ENCODE assay signal across 6 cellular contexts in the genomic region with DNA sequence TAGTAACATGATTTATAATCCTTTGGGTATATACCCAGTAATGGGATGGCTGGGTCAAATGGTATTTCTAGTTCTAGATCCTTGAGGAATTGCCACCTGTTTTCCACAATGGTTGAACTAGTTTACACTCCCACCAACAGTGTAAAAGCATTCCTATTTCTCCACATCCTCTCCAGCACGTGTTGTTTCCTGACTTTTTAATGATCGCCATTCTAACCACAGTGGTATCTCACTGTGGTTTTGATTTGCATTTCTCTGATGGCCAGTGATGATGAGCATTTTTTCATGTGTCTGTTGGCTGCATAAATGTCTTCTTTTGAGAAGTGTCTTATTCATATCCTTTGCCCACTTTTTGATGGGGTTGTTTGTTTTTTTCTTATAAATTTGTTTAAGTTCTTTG.
DNase-seq lines count a peak whose midpoint lies in the region; TF ChIP-seq lines count a peak whose summit lies in the region.
"Not testable (repeated sequence)": the region's sequence is repeated elsewhere in the genome, so short reads cannot be mapped to it uniquely, and the experiment has no call there.

No MANE protein-coding gene starts in this region.

- H3K4me3 ChIP-seq in DOHH2 (ENCODE audit: low read length) (peak overlapping the region; percentile 43), OCI-LY3 (ENCODE audit: low read length) (peak overlapping the region; percentile 79)

- H2AFZ ChIP-seq in OCI-LY3 (ENCODE audit: low read depth, low read length) = not testable (repeated sequence)

- not testable (repeated sequence) for H3K36me3 ChIP-seq in DOHH2 (ENCODE audit: control insufficient read depth, low read length); OCI-LY3 (replicated peaks; ENCODE audit: low read depth, low read length)

- not testable (repeated sequence) for H3K9me2 ChIP-seq in DOHH2 (replicated peaks; ENCODE audit: control insufficient read depth, low read length)

- H3K27ac Mint-ChIP-seq in HFFc6 = not testable (repeated sequence)

- H3K4me1 Mint-ChIP-seq in HFFc6 (ENCODE audit: low read depth) = peaks cover 11% of the 10 kb centered on the region

- not testable (repeated sequence) for H3K36me3 Mint-ChIP-seq in HFFc6 (ENCODE audit: low read depth)

- H3F3A ChIP-seq in DOHH2 (ENCODE audit: control insufficient read depth, insufficient read depth) = not testable (repeated sequence)

- not testable (repeated sequence) for H3K9ac ChIP-seq in OCI-LY3 (ENCODE audit: low read length)

- H3K79me2 ChIP-seq in DOHH2 (ENCODE audit: control insufficient read depth, low read length); OCI-LY3 (ENCODE audit: low read length): not testable (repeated sequence)

- H3K4me1 ChIP-seq in DOHH2 (ENCODE audit: control insufficient read depth, low read length) (peaks cover 36% of the 10 kb centered on the region), OCI-LY3 (ENCODE audit: low read length) (peaks cover 12% of the 10 kb centered on the region)

- not testable (repeated sequence) for H3K27me3 Mint-ChIP-seq in HFFc6 (ENCODE audit: insufficient read depth)

- peak overlapping the region; percentile 48 for H3K27ac ChIP-seq in DOHH2 (ENCODE audit: low read depth, low read length)
- H3K27ac ChIP-seq in OCI-LY3 (ENCODE audit: low read length) = not testable (repeated sequence)

- DNase-seq in HFFc6 (peak; percentile 13), M059J (ENCODE audit: low read depth) (peak; percentile 59), amniotic epithelial cell (ENCODE audit: low read depth) (peak; percentile 28), foreskin melanocyte (peak; percentile 69)

- H3K27me3 ChIP-seq in DOHH2 (ENCODE audit: control insufficient read depth, low read length) = not testable (repeated sequence)
- peaks cover 22% of the 10 kb centered on the region for H3K27me3 ChIP-seq in OCI-LY3 (ENCODE audit: low read depth, low read length)

- not testable (repeated sequence) for H3K4me3 Mint-ChIP-seq in HFFc6

- not testable (repeated sequence) for TF ChIP-seq CTCF in DOHH2 (IDR thresholded peaks at IDR 0.05; ENCODE audit: low read depth, low read length, poor library complexity, severe bottlenecking); HFFc6 (IDR thresholded peaks at IDR 0.05); OCI-LY3 (IDR thresholded peaks at IDR 0.05; ENCODE audit: low read depth, low read length)

- H3K4me2 ChIP-seq in DOHH2 (ENCODE audit: low read length) = peak overlapping the region; percentile 77
- H3K4me2 ChIP-seq in OCI-LY3 (ENCODE audit: low read length) = peak overlapping the region; percentile 93

- not testable (repeated sequence) for H4K20me1 ChIP-seq in DOHH2 (ENCODE audit: control insufficient read depth, insufficient read depth, low read depth, low read length); OCI-LY3 (ENCODE audit: insufficient read depth, low read length)

- not testable (repeated sequence) for H3K9me3 Mint-ChIP-seq in HFFc6

- not testable (repeated sequence) for H3K9me3 ChIP-seq in DOHH2 (ENCODE audit: control insufficient read depth, insufficient read depth, low read length); OCI-LY3 (ENCODE audit: insufficient read depth, low read length)

Comparison
In these comparisons a context has a peak if more than half of its experiments do, and no peak if none do; other contexts are left out.
1. DNase-seq: peak in every context shown above with its lines; median percentile 69 in foreskin melanocyte; 59 in M059J; 28 in amniotic epithelial cell; 13 in HFFc6.